In the genomic region with DNA sequence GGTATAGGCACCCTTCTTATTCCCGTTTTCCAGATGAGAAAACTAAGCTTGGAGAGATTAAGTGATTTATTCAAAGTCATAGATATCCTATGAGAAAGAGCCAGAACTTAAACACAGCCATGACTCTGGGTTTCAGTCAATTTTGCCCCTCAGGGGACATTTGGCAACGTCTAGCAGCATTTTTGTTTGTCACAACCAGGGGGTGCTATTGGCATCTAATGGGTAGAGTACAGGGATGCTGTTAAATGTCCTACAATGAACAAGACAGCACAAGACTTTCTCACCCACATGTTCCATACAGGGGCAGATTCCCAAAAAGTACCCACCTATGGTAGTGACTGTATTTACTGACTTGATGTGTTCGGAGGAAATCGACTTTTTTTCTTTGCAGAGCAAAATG, we compare ENCODE assay signal across 9 cellular contexts. TPM values are rescaled to one million over a fixed set of nuclear protein-coding genes. Genes with fewer than 3 reads are reported as not detected.
DNase-seq lines count a peak whose midpoint lies in the region; ATAC-seq and TF ChIP-seq lines count a peak whose summit lies in the region.
"Had no signal": no experiment of that assay in that cellular context is flagged by ENCODE, and none has a peak within 500 bp of the region (broad histone marks: within the 10 kb centered on the region; RNA-seq: fewer than 3 reads in every experiment).

No MANE protein-coding gene starts in this region.

- no peak overlapping the region for H3K4me3 ChIP-seq in AG04449 (ENCODE audit: low read depth, low read length)
- no peak overlapping the region for H3K4me3 ChIP-seq in PC-3 (ENCODE audit: low read length)
- H3K4me3 ChIP-seq in gastroesophageal sphincter: no peak overlapping the region

- no peaks in the 10 kb centered on the region for H3K9me2 ChIP-seq in PC-3 (replicated peaks; ENCODE audit: low read length)

- WGBS in gastroesophageal sphincter (ENCODE audit: low coverage in 1 of 2), 2 donors: 29 to 56% methylated on average over 4 of the region's 4 CpGs

- TF ChIP-seq POLR2A in gastroesophageal sphincter (IDR thresholded peaks at IDR 0.05): no peak

- H3K9ac ChIP-seq in PC-3 (ENCODE audit: low read length): no peak overlapping the region

- no TSS peak for BruUV-seq in PC-3 (replicated peaks; lab: Mats Ljungman, UMichigan)

- DNase-seq in AG04449 (ENCODE audit: low read depth, low spot score) (no peak), GM13977 (ENCODE audit: low spot score) (no peak), PC-3 (peak; percentile 50), left colon (no peak), NOMO-1 treated with dmso at 0.1 percent for 144 hours (lab: John Stamatoyannopoulos, UW; ENCODE audit: unreplicated experiment) (no peak)
- DNase-seq in activated effector memory CD4-positive, alpha-beta T cell treated with Interleukin-2 at 50 U/mL for 16 hours: no peak
- DNase-seq: activated CD4-positive, alpha-beta memory T cell treated with anti-CD3 and anti-CD28 coated beads for 36 hours had no signal

- H3K4me1 ChIP-seq in PC-3 (ENCODE audit: insufficient read depth, low read length): peaks cover 10% of the 10 kb centered on the region
- H3K4me1 ChIP-seq in gastroesophageal sphincter: peaks cover 0 to 11% (median 0%) of the 10 kb centered on the region in 3 donors

- H3K27me3 ChIP-seq in PC-3 (ENCODE audit: low read length) (peaks cover 8% of the 10 kb centered on the region; the same call in 1 of the 2 replicates), gastroesophageal sphincter (peaks cover 48% of the 10 kb centered on the region)

- H3K36me3 ChIP-seq in PC-3 (ENCODE audit: low read depth, low read length) (no peaks in the 10 kb centered on the region), gastroesophageal sphincter (no peaks in the 10 kb centered on the region)

- in situ Hi-C loops in GM13977 (cut with MboI; ENCODE audit: low pct_unique_long_range_greater_than_20kb, low sequenced_read_pairs, unreplicated experiment): no loop called here

- ATAC-seq in PC-3: no peak
- no peak for ATAC-seq in gastroesophageal sphincter
- no peak for ATAC-seq in left colon
- no peak for ATAC-seq in esophagus mucosa

- intact Hi-C loops in PC-3 (cut with micrococcal nuclease) (no loop called here), left colon (cut with DNase I, micrococcal nuclease) (no loop called here)

- CTCF ChIA-PET in AG04449 (lab: Yijun Ruan, JAX): interaction anchor here (0.7 to 2.5 kb wide), 4 partner anchors 8 to 559 kb away, joined by 3 to 10 read pairs (median 4); no protein-coding TSS in a partner anchor
- CTCF ChIA-PET in PC-3 (lab: Charles Lee): no interaction called here

- no peak for TF ChIP-seq EP300 in gastroesophageal sphincter (IDR thresholded peaks at IDR 0.05)

- H3K79me2 ChIP-seq in PC-3 (ENCODE audit: low read length): no peaks in the 10 kb centered on the region

- POLR2A ChIA-PET in AG04449 (lab: Yijun Ruan, JAX): no interaction called here
- POLR2A ChIA-PET in PC-3 (lab: Charles Lee; ENCODE audit: unreplicated experiment): no interaction called here

- no peaks in the 10 kb centered on the region for H4K20me1 ChIP-seq in PC-3 (ENCODE audit: low read length)

- H2AFZ ChIP-seq in PC-3 (ENCODE audit: low read length): no peak overlapping the region

- H3K9me3 ChIP-seq in PC-3 (ENCODE audit: low read length): no peaks in the 10 kb centered on the region
- no peaks in the 10 kb centered on the region for H3K9me3 ChIP-seq in gastroesophageal sphincter

- H3K27ac ChIP-seq in PC-3 (ENCODE audit: low read length): no peak overlapping the region
- H3K27ac ChIP-seq in gastroesophageal sphincter: no peak overlapping the region

- no peak overlapping the region for H3K4me2 ChIP-seq in PC-3 (ENCODE audit: low read length)

- TF ChIP-seq CTCF in AG04449 (IDR thresholded peaks at IDR 0.05; ENCODE audit: insufficient read depth, low read length, missing control alignments): peak; percentile 31
- peak; percentile 61 for TF ChIP-seq CTCF in GM13977 (IDR thresholded peaks at IDR 0.05; ENCODE audit: extremely low read depth, insufficient read depth, missing control alignments)
- peak; percentile 67 for TF ChIP-seq CTCF in PC-3 (conservative IDR thresholded peaks at IDR 0.05; ENCODE audit: low read depth, low read length)
- TF ChIP-seq CTCF in gastroesophageal sphincter (IDR thresholded peaks at IDR 0.05): peak in 3 of 4 experiments; percentile 22 to 50 (median 36)

- no peaks in the 10 kb centered on the region for H3F3A ChIP-seq in PC-3 (ENCODE audit: low read length, unreplicated experiment)

RNA-seq across cellular contexts. Expression of a gene that starts 4.8 kb away (rescaled TPM):
- total RNA-seq in PC-3 (2014; rRNA removed) (0.06 TPM in 1 of 2 replicates, not detected in the other), gastroesophageal sphincter (10 to 100 TPM in 1 of 4 donors, 1 to 10 TPM in 3; 1.1 to 12.6 (median 4.9) TPM), left colon (1 to 10 TPM; 1.5 to 2.3 TPM), esophagus mucosa (0.20 TPM)
